In the genomic region with DNA sequence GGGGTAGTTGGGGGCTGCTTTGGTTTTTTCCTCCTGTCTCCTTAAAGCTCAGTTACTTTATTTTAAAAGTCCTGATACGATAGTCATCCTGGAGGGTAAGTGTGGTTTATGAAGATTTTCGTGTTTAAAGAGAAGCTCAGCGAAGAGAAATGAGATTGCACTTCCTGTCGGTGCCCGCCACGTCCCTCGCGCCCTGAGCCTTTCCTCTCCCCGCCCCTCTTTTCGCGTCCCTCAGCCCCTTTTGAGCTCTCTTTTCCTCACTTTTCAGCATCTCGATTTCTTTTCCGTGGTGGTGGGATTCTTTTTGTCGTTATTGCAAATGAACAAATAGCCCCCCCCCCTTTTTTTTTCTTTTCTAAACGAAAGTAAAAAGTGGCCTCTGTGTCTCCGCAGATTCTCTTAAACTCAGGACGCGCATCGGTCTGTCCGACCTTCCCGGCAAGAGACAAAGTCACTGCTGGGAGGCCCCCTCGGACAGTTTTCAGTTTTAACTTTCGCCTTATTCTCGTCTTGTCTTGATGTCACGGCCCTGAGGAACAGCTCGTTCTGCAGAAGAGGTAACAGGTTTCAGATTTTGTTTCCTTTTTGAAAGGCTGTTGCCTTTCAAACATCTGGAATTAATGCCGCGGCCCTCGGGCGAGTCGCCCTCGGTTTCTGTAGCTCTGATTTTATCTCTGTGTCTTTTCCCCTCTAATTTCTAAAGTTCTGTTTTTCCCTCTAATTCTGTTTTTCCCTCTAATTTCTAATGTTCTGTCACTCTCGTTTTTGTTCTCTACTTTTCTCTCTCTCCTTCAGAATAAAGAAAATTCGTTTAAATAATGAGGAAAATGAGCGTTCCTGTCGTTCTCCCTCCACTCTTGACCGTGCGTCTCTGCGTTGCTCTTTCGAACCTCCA, we compare ENCODE assay signal across 8 cellular contexts. TPM values are rescaled to one million over a fixed set of nuclear protein-coding genes. Genes with fewer than 3 reads are reported as not detected.
DNase-seq lines count a peak whose midpoint lies in the region; ATAC-seq and TF ChIP-seq lines count a peak whose summit lies in the region.

No MANE protein-coding gene starts in this region.

- H3K36me3 Mint-ChIP-seq in central memory CD8-positive, alpha-beta T cell (ENCODE audit: insufficient read depth), result peaks cover 4% of the 10 kb centered on the region

- no peak for ATAC-seq in central memory CD8-positive, alpha-beta T cell (replicated peaks; ENCODE audit: extremely low read depth, poor library complexity, severe bottlenecking)
- ATAC-seq in psoas muscle (no peak), GM21529 (IDR thresholded peaks at IDR 0.05; ENCODE audit: unreplicated experiment) (no peak), HG03457 (IDR thresholded peaks at IDR 0.05; ENCODE audit: unreplicated experiment) (no peak), GM18907 (IDR thresholded peaks at IDR 0.05; ENCODE audit: unreplicated experiment) (no peak), HG03469 (IDR thresholded peaks at IDR 0.05; ENCODE audit: unreplicated experiment) (no peak)

- no peaks in the 10 kb centered on the region for H3K9me3 ChIP-seq in psoas muscle

- no peak overlapping the region for H3K27ac Mint-ChIP-seq in central memory CD8-positive, alpha-beta T cell (ENCODE audit: low read depth)

- 3 to 5% (median 4%) methylated on average over 40 of the region's 40 CpGs for WGBS in psoas muscle, 3 donors

- DNase-seq in EH (ENCODE audit: low read depth) (peak; percentile 38), psoas muscle (no peak)
- peak; percentile 16 for DNase-seq in Jurkat, Clone E6-1 (ENCODE audit: low read depth, low spot score)
- no peak for DNase-seq in central memory CD8-positive, alpha-beta T cell (ENCODE audit: low spot score in 2 of 2)

- peaks cover 97% of the 10 kb centered on the region for H3K27me3 Mint-ChIP-seq in central memory CD8-positive, alpha-beta T cell

- peaks cover 5 to 100% (median 71%) of the 10 kb centered on the region in 3 donors for H3K27me3 ChIP-seq in psoas muscle (ENCODE audit: insufficient read depth in 3 of 3, low read length in 2 of 3)

- intact Hi-C loops in psoas muscle (cut with DNase I), result no loop called here

- TF ChIP-seq CTCF in psoas muscle (IDR thresholded peaks at IDR 0.05), result no peak

- H3K9me3 Mint-ChIP-seq in central memory CD8-positive, alpha-beta T cell, result no peaks in the 10 kb centered on the region

- H3K36me3 ChIP-seq in psoas muscle (ENCODE audit: insufficient read depth in 1 of 2, low read depth in 1 of 2), result no peaks in the 10 kb centered on the region

- no peak overlapping the region for H3K27ac ChIP-seq in psoas muscle

- H3K4me3 ChIP-seq in Jurkat, Clone E6-1 (ENCODE audit: low read length), result peak overlapping the region; percentile 42
- H3K4me3 ChIP-seq in psoas muscle, result peak overlapping the region; percentile 55

- peaks cover 51% of the 10 kb centered on the region for H3K4me1 Mint-ChIP-seq in central memory CD8-positive, alpha-beta T cell

- peak overlapping the region; percentile 76 for H3K4me3 Mint-ChIP-seq in central memory CD8-positive, alpha-beta T cell

- peaks cover 15% of the 10 kb centered on the region for H3K4me1 ChIP-seq in psoas muscle

RNA-seq across cellular contexts. Expression of gene DMRTA2, which starts 1.0 kb away (rescaled TPM):
- polyA plus RNA-seq in Jurkat, Clone E6-1 (2012; ENCODE audit: insufficient read depth, insufficient read length), result 0.71 TPM
- total RNA-seq in psoas muscle, result not detected
- under 1 TPM in 1 of 3 donors, not detected in 2; 0.01 TPM for polyA plus RNA-seq in psoas muscle

Comparison
In these comparisons a context has a peak if more than half of its experiments do, and no peak if none do; other contexts are left out.
1. DNase-seq: peak in EH (single experiment) and Jurkat, Clone E6-1 (single experiment); none in central memory CD8-positive, alpha-beta T cell (0 of 2) and psoas muscle (0 of 2).